ENCODE assay signal across 17 cellular contexts in genomic region chr1:31306278-31306677, GRCh38. TPM values are rescaled to one million over a fixed set of nuclear protein-coding genes. Genes with fewer than 3 reads are reported as not detected.
DNase-seq lines count a peak whose midpoint lies in the region; ATAC-seq and TF ChIP-seq lines count a peak whose summit lies in the region.
"Had no signal": no experiment of that assay in that cellular context is flagged by ENCODE, and none has a peak within 500 bp of the region (broad histone marks: within the 10 kb centered on the region; RNA-seq: fewer than 3 reads in every experiment).

No MANE protein-coding gene starts in this region.

- peaks cover 0 to 17% of the 10 kb centered on the region in 2 donors for H3K36me3 ChIP-seq in left lung
- H3K36me3 ChIP-seq: neural progenitor cell had no signal

- intact Hi-C loops in left lung (cut with DNase I): no loop called here
- intact Hi-C loops in activated CD4-positive, alpha-beta T cell treated with anti-CD3 and anti-CD28 coated beads for 36 hours (cut with DNase I, micrococcal nuclease): no loop called here

- no peaks in the 10 kb centered on the region for H3K4me1 ChIP-seq in left lung
- H3K4me1 ChIP-seq: neural progenitor cell had no signal

- ATAC-seq in left lung: peak; percentile 58
- no peak for ATAC-seq in activated CD8-positive, alpha-beta memory T cell treated with anti-CD3 and anti-CD28 coated beads, Interleukin-2, amount 10 ng/mL, durations not matched to agents 7 days and 5 days
- no peak for ATAC-seq in activated CD4-positive, alpha-beta T cell treated with anti-CD3 and anti-CD28 coated beads for 36 hours

- H3K4me3 Mint-ChIP-seq in activated CD8-positive, alpha-beta memory T cell treated with anti-CD3 and anti-CD28 coated beads, Interleukin-2, amount 10 ng/mL, durations not matched to agents 7 days and 5 days: no peak overlapping the region
- no peak overlapping the region for H3K4me3 Mint-ChIP-seq in activated CD4-positive, alpha-beta T cell treated with anti-CD3 and anti-CD28 coated beads for 36 hours
- H3K4me3 Mint-ChIP-seq: activated naive CD4-positive, alpha-beta T cell treated with anti-CD3 and anti-CD28 coated beads, Interleukin-2, amount 50 U/mL, for 24 hours; endodermal cell; neural progenitor cell had no signal

- H3K27ac ChIP-seq in left lung: no peak overlapping the region
- H3K27ac ChIP-seq: C4-2B, neural progenitor cell had no signal

- TF ChIP-seq CTCF in cardiac fibroblast (IDR thresholded peaks at IDR 0.05; ENCODE audit: low read depth, low read length) (no peak), left lung (IDR thresholded peaks at IDR 0.05) (no peak)

- peaks cover 8% of the 10 kb centered on the region for H3K4me1 Mint-ChIP-seq in activated CD8-positive, alpha-beta memory T cell treated with anti-CD3 and anti-CD28 coated beads, Interleukin-2, amount 10 ng/mL, durations not matched to agents 7 days and 5 days
- peaks cover 11% of the 10 kb centered on the region for H3K4me1 Mint-ChIP-seq in activated CD4-positive, alpha-beta T cell treated with anti-CD3 and anti-CD28 coated beads for 36 hours
- H3K4me1 Mint-ChIP-seq: neural progenitor cell had no signal

- H3K27ac Mint-ChIP-seq in activated CD8-positive, alpha-beta memory T cell treated with anti-CD3 and anti-CD28 coated beads, Interleukin-2, amount 10 ng/mL, durations not matched to agents 7 days and 5 days: no peak overlapping the region
- H3K27ac Mint-ChIP-seq in activated CD4-positive, alpha-beta T cell treated with anti-CD3 and anti-CD28 coated beads for 36 hours: no peak overlapping the region
- H3K27ac Mint-ChIP-seq: activated naive CD4-positive, alpha-beta T cell treated with anti-CD3 and anti-CD28 coated beads, Interleukin-2, amount 50 U/mL, for 24 hours; endodermal cell; neural progenitor cell had no signal

- H3K4me3 ChIP-seq in cardiac fibroblast (replicated peaks in 1 of 2; ENCODE audit: low read depth in 2 of 2, low read length in 2 of 2) (no peak overlapping the region), left lung (no peak overlapping the region)
- H3K4me3 ChIP-seq: neural progenitor cell had no signal

- CTCF ChIA-PET in activated CD8-positive, alpha-beta memory T cell treated with anti-CD3 and anti-CD28 coated beads, Interleukin-2, amount 10 ng/mL, durations not matched to agents 7 days and 5 days (lab: Charles Lee): interaction anchor here (0.5 kb wide), 1 partner anchor 1214 kb away, joined by 3 read pairs; no protein-coding TSS in a partner anchor
- CTCF ChIA-PET in activated CD4-positive, alpha-beta T cell treated with anti-CD3 and anti-CD28 coated beads for 36 hours (lab: Charles Lee): interaction anchor here (0.5 to 0.8 kb wide), 2 partner anchors 9 to 94 kb away, joined by 3 read pairs; no protein-coding TSS in a partner anchor

- H3K27me3 Mint-ChIP-seq in activated CD8-positive, alpha-beta memory T cell treated with anti-CD3 and anti-CD28 coated beads, Interleukin-2, amount 10 ng/mL, durations not matched to agents 7 days and 5 days: no peaks in the 10 kb centered on the region
- no peaks in the 10 kb centered on the region for H3K27me3 Mint-ChIP-seq in activated CD4-positive, alpha-beta T cell treated with anti-CD3 and anti-CD28 coated beads for 36 hours
- H3K27me3 Mint-ChIP-seq: activated naive CD4-positive, alpha-beta T cell treated with anti-CD3 and anti-CD28 coated beads, Interleukin-2, amount 50 U/mL, for 24 hours had no signal

- no peaks in the 10 kb centered on the region for H3K9me3 Mint-ChIP-seq in activated CD8-positive, alpha-beta memory T cell treated with anti-CD3 and anti-CD28 coated beads, Interleukin-2, amount 10 ng/mL, durations not matched to agents 7 days and 5 days (ENCODE audit: low read depth)
- no peaks in the 10 kb centered on the region for H3K9me3 Mint-ChIP-seq in activated CD4-positive, alpha-beta T cell treated with anti-CD3 and anti-CD28 coated beads for 36 hours (ENCODE audit: low read depth)
- H3K9me3 Mint-ChIP-seq: activated naive CD4-positive, alpha-beta T cell treated with anti-CD3 and anti-CD28 coated beads, Interleukin-2, amount 50 U/mL, for 24 hours; endodermal cell; neural progenitor cell had no signal

- POLR2A ChIA-PET in activated CD4-positive, alpha-beta T cell treated with anti-CD3 and anti-CD28 coated beads for 36 hours (lab: Charles Lee): no interaction called here

- no peaks in the 10 kb centered on the region for H3K27me3 ChIP-seq in left lung
- H3K27me3 ChIP-seq: neural progenitor cell had no signal

- H3K9me3 ChIP-seq in left lung: no peaks in the 10 kb centered on the region

- DNase-seq in AG08396 (ENCODE audit: low spot score) (peak; percentile 61), M059J (ENCODE audit: low read depth) (peak; percentile 87), cardiac fibroblast (ENCODE audit: low read depth in 2 of 2) (peak; percentile 82 to 98), left lung (no peak), RPMI8226 (no peak), NCI-H1694 (lab: John Stamatoyannopoulos, UW) (no peak)
- DNase-seq in activated CD8-positive, alpha-beta memory T cell treated with anti-CD3 and anti-CD28 coated beads, Interleukin-2, amount 10 ng/mL, durations not matched to agents 7 days and 5 days: no peak
- DNase-seq in activated CD4-positive, alpha-beta T cell treated with anti-CD3 and anti-CD28 coated beads for 36 hours: no peak
- DNase-seq: activated CD4-positive, alpha-beta T cell treated with anti-CD3 and anti-CD28 coated beads, Interleukin-2, amount 50 U/mL, for 4 hours; endodermal cell; islet precursor cell; MM.1S; NCI-H446; stimulated activated CD4-positive, alpha-beta T cell treated with anti-CD3 and anti-CD28 coated beads, Interleukin-2, amount 100 ng/mL, for 48 hours had no signal

- peaks cover 24% of the 10 kb centered on the region for H3K36me3 Mint-ChIP-seq in activated CD8-positive, alpha-beta memory T cell treated with anti-CD3 and anti-CD28 coated beads, Interleukin-2, amount 10 ng/mL, durations not matched to agents 7 days and 5 days
- peaks cover 13% of the 10 kb centered on the region for H3K36me3 Mint-ChIP-seq in activated CD4-positive, alpha-beta T cell treated with anti-CD3 and anti-CD28 coated beads for 36 hours (ENCODE audit: low read depth)

RNA-seq across cellular contexts. Expression of gene ZCCHC17, which starts 9.4 kb away (rescaled TPM):
- 65.7 and 75.2 TPM in 2 replicates for total RNA-seq in M059J (2014; rRNA removed; shearing (Covaris generic))
- 10 to 100 TPM; 20.1 to 23.4 TPM for total RNA-seq in left lung
- total RNA-seq in activated CD8-positive, alpha-beta memory T cell treated with anti-CD3 and anti-CD28 coated beads, Interleukin-2, amount 10 ng/mL, durations not matched to agents 7 days and 5 days: 10 to 100 TPM; 23.7 to 24.0 TPM
- total RNA-seq in activated CD4-positive, alpha-beta T cell treated with anti-CD3 and anti-CD28 coated beads for 36 hours: 10 to 100 TPM; 23.9 to 28.8 TPM

RNA-seq across cellular contexts. Expression of gene SNRNP40, which starts 9.7 kb away (rescaled TPM):
- total RNA-seq in M059J (2014; rRNA removed; shearing (Covaris generic)): 119 and 153 TPM in 2 replicates
- 10 to 100 TPM; 33.9 to 46.5 TPM for total RNA-seq in left lung
- total RNA-seq in activated CD8-positive, alpha-beta memory T cell treated with anti-CD3 and anti-CD28 coated beads, Interleukin-2, amount 10 ng/mL, durations not matched to agents 7 days and 5 days: 100 to 1,000 TPM in 1 of 2 experiments, 10 to 100 TPM in 1; 98.6 to 112 TPM
- total RNA-seq in activated CD4-positive, alpha-beta T cell treated with anti-CD3 and anti-CD28 coated beads for 36 hours: 100 to 1,000 TPM; 101 to 111 TPM

Comparison
In these comparisons a context has a peak if more than half of its experiments do, and no peak if none do; other contexts are left out.
1. DNase-seq: peak in AG08396 (single experiment), M059J (single experiment) and cardiac fibroblast (2 of 2); none in left lung (0 of 2), RPMI8226 (single experiment), NCI-H1694 (single experiment), activated CD8-positive, alpha-beta memory T cell treated with anti-CD3 and anti-CD28 coated beads, Interleukin-2, amount 10 ng/mL, durations not matched to agents 7 days and 5 days (single experiment) and activated CD4-positive, alpha-beta T cell treated with anti-CD3 and anti-CD28 coated beads for 36 hours (single experiment).